In genomic region chr21:40143822-40144525, GRCh38 we compare ENCODE assay signal across 8 cellular contexts.
A peak's percentile ranks its signal among the peaks of the same experiment; 100 is the strongest.
DNase-seq lines count a peak whose midpoint lies in the region; ATAC-seq and TF ChIP-seq lines count a peak whose summit lies in the region.

No MANE protein-coding gene starts in this region.

- H3K4me3 ChIP-seq in AG09309 (ENCODE audit: control insufficient read depth, low read depth, low read length) (no peak overlapping the region), GM12865 (ENCODE audit: low read depth, low read length) (no peak overlapping the region)

- TF ChIP-seq CTCF in AG09309 (IDR thresholded peaks at IDR 0.05; ENCODE audit: control insufficient read depth, insufficient read depth, low read depth, low read length, missing control alignments): peak; percentile 55
- TF ChIP-seq CTCF in GM12865 (IDR thresholded peaks at IDR 0.05; ENCODE audit: insufficient read depth, low read depth, low read length, missing control alignments): peak; percentile 50

- DNase-seq in AG09309 (ENCODE audit: low read depth) (no peak), GM12865 (ENCODE audit: low read depth) (peak; percentile 43), NCI-H2196 treated with DMSO at 0.1 percent for 48 hours (lab: John Stamatoyannopoulos, UW; ENCODE audit: unreplicated experiment) (peak; percentile 45), globus pallidus (ENCODE audit: low spot score) (peak; percentile 59), putamen (ENCODE audit: low spot score) (peak; percentile 58)
- DNase-seq in activated CD8-positive, alpha-beta memory T cell treated with anti-CD3 and anti-CD28 coated beads, Interleukin-2, amount 50 U/mL, for 48 hours: peak; percentile 79

- ATAC-seq in GM21786 (IDR thresholded peaks at IDR 0.05; ENCODE audit: unreplicated experiment) (no peak), HG03439 (IDR thresholded peaks at IDR 0.05; ENCODE audit: unreplicated experiment) (no peak)
